Comparison of ENCODE assay signal across 23 cellular contexts in genomic region chr3:7517979-7518378, GRCh38.
"Had no signal": no experiment of that assay in that cellular context is flagged by ENCODE, and none has a peak within 500 bp of the region (broad histone marks: within the 10 kb centered on the region; RNA-seq: fewer than 3 reads in every experiment).

No MANE protein-coding gene starts in this region.

- DNase-seq: activated CD4-positive, alpha-beta T cell treated with anti-CD3 and anti-CD28 coated beads, Interleukin-2, amount 10 ng/mL, durations not matched to agents 7 days and 5 days; activated CD4-positive, CD25-positive, alpha-beta regulatory T cell treated with anti-CD3 and anti-CD28 coated beads, Interleukin-2, amount 50 U/mL, for 72 hours; activated CD8-positive, alpha-beta T cell treated with anti-CD3 and anti-CD28 coated beads, Interleukin-2, amount 10 ng/mL, durations not matched to agents 7 days and 5 days; activated gamma-delta T cell; activated naive CD4-positive, alpha-beta T cell treated with anti-CD3 and anti-CD28 coated beads, Interleukin-2, amount 50 U/mL, for 16 hours; effector CD8-positive, alpha-beta T cell; erythroblast; foreskin fibroblast; kidney; natural killer cell; stimulated activated CD4-positive, alpha-beta T cell treated with anti-CD3 and anti-CD28 coated beads, Interleukin-15, amount 100 ng/mL, for 24 hours had no signal

- ATAC-seq: activated CD8-positive, alpha-beta T cell treated with anti-CD3 and anti-CD28 coated beads, Interleukin-2, amount 10 ng/mL, durations not matched to agents 7 days and 5 days; body of pancreas; left lobe of liver; natural killer cell; sciatic nerve; stimulated activated memory B cell treated with anti-CD40 and anti-IgM and Interleukin-4, amounts not matched to agents 10 μg/mL and 1 μg/mL and 100 μg/mL, for 72 hours had no signal

- H2AFZ ChIP-seq: parathyroid adenoma had no signal

- H3K9me3 ChIP-seq: body of pancreas, thoracic aorta had no signal

- H3K4me1 Mint-ChIP-seq: activated CD4-positive, alpha-beta T cell treated with anti-CD3 and anti-CD28 coated beads, Interleukin-2, amount 10 ng/mL, durations not matched to agents 7 days and 5 days; natural killer cell; stimulated activated memory B cell treated with anti-CD40 and anti-IgM and Interleukin-4, amounts not matched to agents 10 μg/mL and 1 μg/mL and 100 μg/mL, for 72 hours had no signal

- H3K9ac ChIP-seq: parathyroid adenoma had no signal

- H3K4me3 ChIP-seq: lung, thoracic aorta had no signal

- H3K27ac ChIP-seq: body of pancreas, parathyroid adenoma, thoracic aorta, VCaP had no signal

- H3K4me3 Mint-ChIP-seq: activated CD4-positive, alpha-beta T cell treated with anti-CD3 and anti-CD28 coated beads, Interleukin-2, amount 10 ng/mL, durations not matched to agents 7 days and 5 days; activated CD8-positive, alpha-beta T cell treated with anti-CD3 and anti-CD28 coated beads, Interleukin-2, amount 10 ng/mL, durations not matched to agents 7 days and 5 days; activated T-helper 1 cell treated with anti-CD3 and anti-CD28 coated beads, Interleukin-12 subunit alpha, Interleukin-12 subunit beta, Interleukin-2, Interleukin-4 antibody, amounts not matched to agents 30 ng/mL and 10 ng/mL and 1 ng/mL, durations not matched to agents 14 hours and 24 hours and 36 hours; mesothelial cell of epicardium; natural killer cell; stimulated activated memory B cell treated with anti-CD40 and anti-IgM and Interleukin-4, amounts not matched to agents 10 μg/mL and 1 μg/mL and 100 μg/mL, for 72 hours; T-helper 2 cell treated with Interferon-gamma antibody and Interleukin-4, amounts not matched to agents 5 μg/mL and 100 μg/mL, for 36 hours; type B pancreatic cell had no signal

- H3K27ac Mint-ChIP-seq: activated CD4-positive, alpha-beta T cell treated with anti-CD3 and anti-CD28 coated beads, Interleukin-2, amount 10 ng/mL, durations not matched to agents 7 days and 5 days; activated CD8-positive, alpha-beta T cell treated with anti-CD3 and anti-CD28 coated beads, Interleukin-2, amount 10 ng/mL, durations not matched to agents 7 days and 5 days; activated T-helper 1 cell treated with anti-CD3 and anti-CD28 coated beads, Interleukin-12 subunit alpha, Interleukin-12 subunit beta, Interleukin-2, Interleukin-4 antibody, amounts not matched to agents 30 ng/mL and 10 ng/mL and 1 ng/mL, durations not matched to agents 14 hours and 24 hours and 36 hours; mesothelial cell of epicardium; natural killer cell; stimulated activated memory B cell treated with anti-CD40 and anti-IgM and Interleukin-4, amounts not matched to agents 10 μg/mL and 1 μg/mL and 100 μg/mL, for 72 hours; T-helper 2 cell treated with Interferon-gamma antibody and Interleukin-4, amounts not matched to agents 5 μg/mL and 100 μg/mL, for 36 hours; type B pancreatic cell had no signal

- H3K36me3 Mint-ChIP-seq: mesothelial cell of epicardium; natural killer cell; stimulated activated memory B cell treated with anti-CD40 and anti-IgM and Interleukin-4, amounts not matched to agents 10 μg/mL and 1 μg/mL and 100 μg/mL, for 72 hours; type B pancreatic cell had no signal

- H3K27me3 Mint-ChIP-seq: activated CD4-positive, alpha-beta T cell treated with anti-CD3 and anti-CD28 coated beads, Interleukin-2, amount 10 ng/mL, durations not matched to agents 7 days and 5 days; stimulated activated memory B cell treated with anti-CD40 and anti-IgM and Interleukin-4, amounts not matched to agents 10 μg/mL and 1 μg/mL and 100 μg/mL, for 72 hours; type B pancreatic cell had no signal

- H3K4me1 ChIP-seq: parathyroid adenoma had no signal

- H3K79me2 ChIP-seq: parathyroid adenoma had no signal

- H3K27me3 ChIP-seq: body of pancreas had no signal

- H3K36me3 ChIP-seq: thoracic aorta had no signal

- H3K9me3 Mint-ChIP-seq: activated CD4-positive, alpha-beta T cell treated with anti-CD3 and anti-CD28 coated beads, Interleukin-2, amount 10 ng/mL, durations not matched to agents 7 days and 5 days; activated T-helper 1 cell treated with anti-CD3 and anti-CD28 coated beads, Interleukin-12 subunit alpha, Interleukin-12 subunit beta, Interleukin-2, Interleukin-4 antibody, amounts not matched to agents 30 ng/mL and 10 ng/mL and 1 ng/mL, durations not matched to agents 14 hours and 24 hours and 36 hours; natural killer cell; type B pancreatic cell had no signal
